Comparison of ENCODE assay signal across 25 cellular contexts in genomic region chr10:1579141-1579491, GRCh38.
"Had no signal": no experiment of that assay in that cellular context is flagged by ENCODE, and none has a peak within 500 bp of the region (broad histone marks: within the 10 kb centered on the region; RNA-seq: fewer than 3 reads in every experiment).

No MANE protein-coding gene starts in this region.

- DNase-seq: activated CD4-positive, alpha-beta T cell treated with anti-CD3 and anti-CD28 coated beads for 48 hours; activated CD4-positive, alpha-beta T cell treated with anti-CD3 and anti-CD28 coated beads, Interleukin-2, amount 50 U/mL, for 1 hour; activated CD4-positive, alpha-beta T cell treated with anti-CD3 and anti-CD28 coated beads, Interleukin-2, amount 50 U/mL, for 48 hours; activated CD4-positive, CD25-positive, alpha-beta regulatory T cell; activated CD8-positive, alpha-beta memory T cell treated with anti-CD3 and anti-CD28 coated beads for 24 hours; activated CD8-positive, alpha-beta T cell treated with anti-CD3 and anti-CD28 coated beads for 36 hours; activated effector memory CD4-positive, alpha-beta T cell treated with Interleukin-2 at 50 U/mL for 16 hours; activated gamma-delta T cell treated with Interleukin-2 at 50 U/mL for 16 hours; activated naive CD4-positive, alpha-beta T cell treated with anti-CD3 and anti-CD28 coated beads for 36 hours; activated naive CD8-positive, alpha-beta T cell treated with anti-CD3 and anti-CD28 coated beads for 36 hours; activated naive CD8-positive, alpha-beta T cell treated with anti-CD3 and anti-CD28 coated beads, Interleukin-2, amount 50 U/mL, for 24 hours; activated T-cell treated with anti-CD3 and anti-CD28 coated beads, Interleukin-2, amount 50 U/mL, for 4 hours; adrenal gland; amygdala; aorta; central memory CD4-positive, alpha-beta T cell; cerebellar nuclear complex; colonic mucosa; effector CD8-positive, alpha-beta T cell; foreskin fibroblast; T-helper 2 cell had no signal

- ATAC-seq: activated CD8-positive, alpha-beta T cell treated with anti-CD3 and anti-CD28 coated beads for 36 hours; activated naive CD8-positive, alpha-beta T cell treated with anti-CD3 and anti-CD28 coated beads, Interleukin-2, amount 50 U/mL, for 24 hours; activated T-cell treated with anti-CD3 and anti-CD28 coated beads, Interleukin-2, amount 50 U/mL, for 4 hours; activated T-helper 17 cell treated with anti-CD3 and anti-CD28 coated beads, Interleukin-2, amount 50 U/mL, for 72 hours; esophagus mucosa had no signal

- H3K27me3 ChIP-seq: adrenal gland, cardiac muscle cell, colonic mucosa had no signal

- H3K9me3 ChIP-seq: adrenal gland, breast epithelium, colonic mucosa had no signal

- H3K4me3 ChIP-seq: adrenal gland, breast epithelium, cardiac muscle cell, colonic mucosa had no signal

- H3K27ac ChIP-seq: adrenal gland, breast epithelium, cardiac muscle cell, colonic mucosa had no signal

- H3K4me1 ChIP-seq: adrenal gland, breast epithelium, colonic mucosa had no signal

- H3K36me3 ChIP-seq: adrenal gland, breast epithelium, cardiac muscle cell, colonic mucosa had no signal
